In the genomic region with DNA sequence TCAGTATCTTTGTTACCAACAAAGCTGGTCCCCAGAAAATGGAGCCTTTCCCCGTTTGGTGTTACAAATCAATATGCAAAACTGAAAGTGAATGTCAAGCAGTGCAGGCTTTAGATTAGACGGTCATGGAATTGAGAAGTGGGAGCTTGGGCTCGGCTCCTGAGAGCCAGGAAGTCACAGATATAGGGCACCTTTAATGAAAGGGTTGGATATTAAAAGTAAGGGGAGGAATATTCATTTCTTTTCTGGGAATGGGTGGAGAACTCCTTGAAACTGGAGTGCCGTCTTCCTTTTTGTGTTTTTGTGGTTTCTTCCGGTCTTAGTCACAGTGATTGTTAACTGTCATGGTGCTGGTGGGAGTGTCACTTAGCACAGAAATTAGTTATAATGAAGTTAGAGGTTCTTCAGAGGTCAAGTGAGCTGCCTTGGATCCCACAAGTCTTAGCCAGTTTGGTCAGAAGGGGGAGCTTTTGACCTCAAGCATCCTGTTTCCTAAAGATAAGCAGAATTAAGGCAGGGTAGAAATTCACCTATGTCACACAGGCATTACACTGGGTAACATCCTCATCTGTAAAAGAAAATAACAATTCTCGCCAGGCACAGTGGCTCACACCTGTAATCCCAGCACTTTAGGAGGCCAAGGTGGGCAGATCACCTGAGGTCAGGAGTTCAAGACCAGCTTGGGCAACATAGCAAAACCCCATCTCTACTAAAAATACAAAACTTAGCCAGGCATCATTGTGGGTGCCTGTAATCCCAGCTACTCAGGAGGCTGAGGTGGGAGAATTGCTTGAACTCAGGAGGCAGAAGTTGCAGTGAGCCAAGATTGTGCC, we compare ENCODE assay signal across 1 cellular context.
TF ChIP-seq lines count a peak whose summit lies in the region.

No MANE protein-coding gene starts in this region.

TF ChIP-seq in K562, 482 proteins besides CTCF, POLR2A, EP300 and RAD21 (continued from another document and continues in another):
- TF ChIP-seq, protein P1, sequence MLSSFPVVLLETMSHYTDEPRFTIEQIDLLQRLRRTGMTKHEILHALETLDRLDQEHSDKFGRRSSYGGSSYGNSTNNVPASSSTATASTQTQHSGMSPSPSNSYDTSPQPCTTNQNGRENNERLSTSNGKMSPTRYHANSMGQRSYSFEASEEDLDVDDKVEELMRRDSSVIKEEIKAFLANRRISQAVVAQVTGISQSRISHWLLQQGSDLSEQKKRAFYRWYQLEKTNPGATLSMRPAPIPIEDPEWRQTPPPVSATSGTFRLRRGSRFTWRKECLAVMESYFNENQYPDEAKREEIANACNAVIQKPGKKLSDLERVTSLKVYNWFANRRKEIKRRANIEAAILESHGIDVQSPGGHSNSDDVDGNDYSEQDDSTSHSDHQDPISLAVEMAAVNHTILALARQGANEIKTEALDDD (IDR thresholded peaks at IDR 0.05) = peak; percentile 94
- TF ChIP-seq BRD9 (IDR thresholded peaks at IDR 0.05; ENCODE audit: low read depth, partially characterized antibody) = peak; percentile 92
- no peak for TF ChIP-seq ZNF197 (CRISPR knock-in tag; IDR thresholded peaks at IDR 0.05; ENCODE audit: low read depth)
- 0 out of 2 replicates have a peak, but pooled peaks have one; percentile 5 for TF ChIP-seq ZBTB2 (IDR thresholded peaks at IDR 0.05)
- TF ChIP-seq MCM2 (IDR thresholded peaks at IDR 0.05; ENCODE audit: low read depth) = no peak
- no peak for TF ChIP-seq ELF4 (CRISPR knock-in tag; IDR thresholded peaks at IDR 0.05)
- peak; percentile 87 for TF ChIP-seq PRDM10 (IDR thresholded peaks at IDR 0.05; ENCODE audit: partially characterized antibody)
- TF ChIP-seq LARP7 (IDR thresholded peaks at IDR 0.05) = 0 out of 2 replicates have a peak, but pooled peaks have one; percentile 1
- TF ChIP-seq RNF2 (IDR thresholded peaks at IDR 0.05) = peak; percentile 90
- TF ChIP-seq FOXK2 (conservative IDR thresholded peaks at IDR 0.05 in 1 of 2, IDR thresholded peaks at IDR 0.05 in 1 of 2; ENCODE audit: low read depth in 2 of 2) = peak; percentile 13 to 29; a peak in 2 of 4 replicates
- TF ChIP-seq, protein P2, sequence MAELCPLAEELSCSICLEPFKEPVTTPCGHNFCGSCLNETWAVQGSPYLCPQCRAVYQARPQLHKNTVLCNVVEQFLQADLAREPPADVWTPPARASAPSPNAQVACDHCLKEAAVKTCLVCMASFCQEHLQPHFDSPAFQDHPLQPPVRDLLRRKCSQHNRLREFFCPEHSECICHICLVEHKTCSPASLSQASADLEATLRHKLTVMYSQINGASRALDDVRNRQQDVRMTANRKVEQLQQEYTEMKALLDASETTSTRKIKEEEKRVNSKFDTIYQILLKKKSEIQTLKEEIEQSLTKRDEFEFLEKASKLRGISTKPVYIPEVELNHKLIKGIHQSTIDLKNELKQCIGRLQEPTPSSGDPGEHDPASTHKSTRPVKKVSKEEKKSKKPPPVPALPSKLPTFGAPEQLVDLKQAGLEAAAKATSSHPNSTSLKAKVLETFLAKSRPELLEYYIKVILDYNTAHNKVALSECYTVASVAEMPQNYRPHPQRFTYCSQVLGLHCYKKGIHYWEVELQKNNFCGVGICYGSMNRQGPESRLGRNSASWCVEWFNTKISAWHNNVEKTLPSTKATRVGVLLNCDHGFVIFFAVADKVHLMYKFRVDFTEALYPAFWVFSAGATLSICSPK (IDR thresholded peaks at IDR 0.05; ENCODE audit: borderline replicate concordance) = peak; percentile 73; the same call in 1 of the 2 replicates
- TF ChIP-seq MBD2 (IDR thresholded peaks at IDR 0.05; ENCODE audit: borderline replicate concordance, low read depth) = peak; percentile 46; the same call in 1 of the 2 replicates
- TF ChIP-seq, protein P3, sequence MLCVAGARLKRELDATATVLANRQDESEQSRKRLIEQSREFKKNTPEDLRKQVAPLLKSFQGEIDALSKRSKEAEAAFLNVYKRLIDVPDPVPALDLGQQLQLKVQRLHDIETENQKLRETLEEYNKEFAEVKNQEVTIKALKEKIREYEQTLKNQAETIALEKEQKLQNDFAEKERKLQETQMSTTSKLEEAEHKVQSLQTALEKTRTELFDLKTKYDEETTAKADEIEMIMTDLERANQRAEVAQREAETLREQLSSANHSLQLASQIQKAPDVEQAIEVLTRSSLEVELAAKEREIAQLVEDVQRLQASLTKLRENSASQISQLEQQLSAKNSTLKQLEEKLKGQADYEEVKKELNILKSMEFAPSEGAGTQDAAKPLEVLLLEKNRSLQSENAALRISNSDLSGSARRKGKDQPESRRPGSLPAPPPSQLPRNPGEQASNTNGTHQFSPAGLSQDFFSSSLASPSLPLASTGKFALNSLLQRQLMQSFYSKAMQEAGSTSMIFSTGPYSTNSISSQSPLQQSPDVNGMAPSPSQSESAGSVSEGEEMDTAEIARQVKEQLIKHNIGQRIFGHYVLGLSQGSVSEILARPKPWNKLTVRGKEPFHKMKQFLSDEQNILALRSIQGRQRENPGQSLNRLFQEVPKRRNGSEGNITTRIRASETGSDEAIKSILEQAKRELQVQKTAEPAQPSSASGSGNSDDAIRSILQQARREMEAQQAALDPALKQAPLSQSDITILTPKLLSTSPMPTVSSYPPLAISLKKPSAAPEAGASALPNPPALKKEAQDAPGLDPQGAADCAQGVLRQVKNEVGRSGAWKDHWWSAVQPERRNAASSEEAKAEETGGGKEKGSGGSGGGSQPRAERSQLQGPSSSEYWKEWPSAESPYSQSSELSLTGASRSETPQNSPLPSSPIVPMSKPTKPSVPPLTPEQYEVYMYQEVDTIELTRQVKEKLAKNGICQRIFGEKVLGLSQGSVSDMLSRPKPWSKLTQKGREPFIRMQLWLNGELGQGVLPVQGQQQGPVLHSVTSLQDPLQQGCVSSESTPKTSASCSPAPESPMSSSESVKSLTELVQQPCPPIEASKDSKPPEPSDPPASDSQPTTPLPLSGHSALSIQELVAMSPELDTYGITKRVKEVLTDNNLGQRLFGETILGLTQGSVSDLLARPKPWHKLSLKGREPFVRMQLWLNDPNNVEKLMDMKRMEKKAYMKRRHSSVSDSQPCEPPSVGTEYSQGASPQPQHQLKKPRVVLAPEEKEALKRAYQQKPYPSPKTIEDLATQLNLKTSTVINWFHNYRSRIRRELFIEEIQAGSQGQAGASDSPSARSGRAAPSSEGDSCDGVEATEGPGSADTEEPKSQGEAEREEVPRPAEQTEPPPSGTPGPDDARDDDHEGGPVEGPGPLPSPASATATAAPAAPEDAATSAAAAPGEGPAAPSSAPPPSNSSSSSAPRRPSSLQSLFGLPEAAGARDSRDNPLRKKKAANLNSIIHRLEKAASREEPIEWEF (CRISPR knock-in tag; IDR thresholded peaks at IDR 0.05) = peak; percentile 76; the same call in 1 of the 2 replicates
- TF ChIP-seq CTBP1 (IDR thresholded peaks at IDR 0.05; ENCODE audit: borderline replicate concordance) = peak; percentile 91; the same call in 1 of the 2 replicates
- peak; percentile 29 to 62; a peak in 3 of 4 replicates for TF ChIP-seq NRF1 (conservative IDR thresholded peaks at IDR 0.05 in 1 of 2, IDR thresholded peaks at IDR 0.05 in 1 of 2)
- TF ChIP-seq MAZ (CRISPR knock-in tag; conservative IDR thresholded peaks at IDR 0.05 in 1 of 2, IDR thresholded peaks at IDR 0.05 in 1 of 2) = peak in 1 of 2 experiments; percentile 23; a peak in 1 of 4 replicates
- no peak; the same call in 1 of the 2 replicates for TF ChIP-seq CLOCK (CRISPR knock-in tag; IDR thresholded peaks at IDR 0.05; ENCODE audit: borderline replicate concordance)
- peak; percentile 89 for TF ChIP-seq JUND (IDR thresholded peaks at IDR 0.05; ENCODE audit: borderline replicate concordance, low read depth, low read length)
- TF ChIP-seq JUND (tag; IDR thresholded peaks at IDR 0.05; ENCODE audit: borderline replicate concordance, low read depth, low read length) = peak; percentile 63; the same call in 1 of the 3 replicates
- peak in 1 of 2 experiments; percentile 17; a peak in 1 of 4 replicates for TF ChIP-seq SRF (CRISPR knock-in tag; IDR thresholded peaks at IDR 0.05)
- 0 out of 2 replicates have a peak, but pooled peaks have one; percentile 52 for TF ChIP-seq NFXL1 (CRISPR knock-in tag; IDR thresholded peaks at IDR 0.05)
- TF ChIP-seq ZNF644 (tag; IDR thresholded peaks at IDR 0.05; ENCODE audit: low read depth) = no peak
- TF ChIP-seq, protein P4, sequence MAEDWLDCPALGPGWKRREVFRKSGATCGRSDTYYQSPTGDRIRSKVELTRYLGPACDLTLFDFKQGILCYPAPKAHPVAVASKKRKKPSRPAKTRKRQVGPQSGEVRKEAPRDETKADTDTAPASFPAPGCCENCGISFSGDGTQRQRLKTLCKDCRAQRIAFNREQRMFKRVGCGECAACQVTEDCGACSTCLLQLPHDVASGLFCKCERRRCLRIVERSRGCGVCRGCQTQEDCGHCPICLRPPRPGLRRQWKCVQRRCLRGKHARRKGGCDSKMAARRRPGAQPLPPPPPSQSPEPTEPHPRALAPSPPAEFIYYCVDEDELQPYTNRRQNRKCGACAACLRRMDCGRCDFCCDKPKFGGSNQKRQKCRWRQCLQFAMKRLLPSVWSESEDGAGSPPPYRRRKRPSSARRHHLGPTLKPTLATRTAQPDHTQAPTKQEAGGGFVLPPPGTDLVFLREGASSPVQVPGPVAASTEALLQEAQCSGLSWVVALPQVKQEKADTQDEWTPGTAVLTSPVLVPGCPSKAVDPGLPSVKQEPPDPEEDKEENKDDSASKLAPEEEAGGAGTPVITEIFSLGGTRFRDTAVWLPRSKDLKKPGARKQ (CRISPR knock-in tag; IDR thresholded peaks at IDR 0.05) = no peak
- TF ChIP-seq FOSL1 (tag; conservative IDR thresholded peaks at IDR 0.05) = peak; percentile 88
- TF ChIP-seq TEAD1 (CRISPR knock-in tag; IDR thresholded peaks at IDR 0.05) = 0 out of 4 replicates have a peak, but pooled peaks of 1 of the 2 experiments have one; percentile 27
- TF ChIP-seq ELF1 (tag; IDR thresholded peaks at IDR 0.05) = peak; percentile 82
- no peak for TF ChIP-seq ZFP91 (CRISPR knock-in tag; IDR thresholded peaks at IDR 0.05)
- TF ChIP-seq, protein P5, sequence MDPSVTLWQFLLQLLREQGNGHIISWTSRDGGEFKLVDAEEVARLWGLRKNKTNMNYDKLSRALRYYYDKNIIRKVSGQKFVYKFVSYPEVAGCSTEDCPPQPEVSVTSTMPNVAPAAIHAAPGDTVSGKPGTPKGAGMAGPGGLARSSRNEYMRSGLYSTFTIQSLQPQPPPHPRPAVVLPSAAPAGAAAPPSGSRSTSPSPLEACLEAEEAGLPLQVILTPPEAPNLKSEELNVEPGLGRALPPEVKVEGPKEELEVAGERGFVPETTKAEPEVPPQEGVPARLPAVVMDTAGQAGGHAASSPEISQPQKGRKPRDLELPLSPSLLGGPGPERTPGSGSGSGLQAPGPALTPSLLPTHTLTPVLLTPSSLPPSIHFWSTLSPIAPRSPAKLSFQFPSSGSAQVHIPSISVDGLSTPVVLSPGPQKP (CRISPR knock-in tag; IDR thresholded peaks at IDR 0.05) = no peak
